9 cellular contexts compared by ENCODE assay signal in genomic region chr1:7549693-7550161, GRCh38.
DNase-seq lines count a peak whose midpoint lies in the region; TF ChIP-seq lines count a peak whose summit lies in the region.
"Had no signal": no experiment of that assay in that cellular context is flagged by ENCODE, and none has a peak within 500 bp of the region (broad histone marks: within the 10 kb centered on the region; RNA-seq: fewer than 3 reads in every experiment).

No MANE protein-coding gene starts in this region.

- no peak for TF ChIP-seq EP300 in stomach (IDR thresholded peaks at IDR 0.05)

- H3K27me3 ChIP-seq in stomach = peaks cover 0 to 28% (median 0%) of the 10 kb centered on the region in 3 donors

- TF ChIP-seq CTCF in stomach (IDR thresholded peaks at IDR 0.05) = no peak

- 69 to 83% methylated on average over 2 to 4 of the region's 4 CpGs for WGBS in mesodermal cell (ENCODE audit: insufficient coverage in 2 of 2), 2 experiments
- 41 to 62% (median 53%) methylated on average over 4 of the region's 4 CpGs for WGBS in stomach, 5 donors

- H3K9me3 Mint-ChIP-seq in activated T-helper 1 cell treated with anti-CD3 and anti-CD28 coated beads, Interleukin-12 subunit alpha, Interleukin-12 subunit beta, Interleukin-2, Interleukin-4 antibody, amounts not matched to agents 30 ng/mL and 10 ng/mL and 1 ng/mL, durations not matched to agents 14 hours and 24 hours and 36 hours = no peaks in the 10 kb centered on the region

- H3K9me3 ChIP-seq in mesodermal cell (ENCODE audit: control insufficient read depth, low read length) (no peaks in the 10 kb centered on the region), stomach (peaks cover 0 to 5% (median 0%) of the 10 kb centered on the region in 4 donors)

- peak; percentile 38 to 40 for DNase-seq in stimulated activated CD4-positive, alpha-beta T cell treated with anti-CD3 and anti-CD28 coated beads, Interleukin-15, amount 100 ng/mL, for 48 hours (ENCODE audit: low read depth in 2 of 2)
- no peak for DNase-seq in stimulated activated CD4-positive, alpha-beta T cell treated with anti-CD3 and anti-CD28 coated beads, Interleukin-4, amount 100 ng/mL, for 1 hour
- no peak for DNase-seq in activated T-helper 1 cell treated with anti-CD3 and anti-CD28 coated beads, Interleukin-12 subunit alpha, Interleukin-12 subunit beta, Interleukin-2, Interleukin-4 antibody, amounts not matched to agents 30 ng/mL and 10 ng/mL and 1 ng/mL, durations not matched to agents 14 hours and 24 hours and 36 hours (ENCODE audit: low spot score)
- DNase-seq in SIG-M5 treated with dmso at 0.1 percent for 504 hours (lab: John Stamatoyannopoulos, UW; ENCODE audit: unreplicated experiment) = no peak
- DNase-seq in KBM-7 = no peak
- no peak for DNase-seq in stomach
- no peak for DNase-seq in NCI-H1105 (lab: John Stamatoyannopoulos, UW)

- H3K36me3 Mint-ChIP-seq in activated T-helper 1 cell treated with anti-CD3 and anti-CD28 coated beads, Interleukin-12 subunit alpha, Interleukin-12 subunit beta, Interleukin-2, Interleukin-4 antibody, amounts not matched to agents 30 ng/mL and 10 ng/mL and 1 ng/mL, durations not matched to agents 14 hours and 24 hours and 36 hours (ENCODE audit: low read depth) = no peaks in the 10 kb centered on the region
- H3K36me3 Mint-ChIP-seq: memory B cell had no signal

- no peak overlapping the region for H3K4me3 Mint-ChIP-seq in activated T-helper 1 cell treated with anti-CD3 and anti-CD28 coated beads, Interleukin-12 subunit alpha, Interleukin-12 subunit beta, Interleukin-2, Interleukin-4 antibody, amounts not matched to agents 30 ng/mL and 10 ng/mL and 1 ng/mL, durations not matched to agents 14 hours and 24 hours and 36 hours
- H3K4me3 Mint-ChIP-seq: memory B cell had no signal

- H3K4me1 Mint-ChIP-seq in activated T-helper 1 cell treated with anti-CD3 and anti-CD28 coated beads, Interleukin-12 subunit alpha, Interleukin-12 subunit beta, Interleukin-2, Interleukin-4 antibody, amounts not matched to agents 30 ng/mL and 10 ng/mL and 1 ng/mL, durations not matched to agents 14 hours and 24 hours and 36 hours (ENCODE audit: low read depth) = peaks cover 9% of the 10 kb centered on the region
- H3K4me1 Mint-ChIP-seq: memory B cell had no signal

- H3K4me3 ChIP-seq in mesodermal cell (ENCODE audit: extremely low read depth, insufficient read depth, low read length, poor library complexity, severe bottlenecking) = no peak overlapping the region
- H3K4me3 ChIP-seq in stomach = no peak overlapping the region

- H3K36me3 ChIP-seq in mesodermal cell (ENCODE audit: control insufficient read depth, insufficient read depth, low read length) (no peaks in the 10 kb centered on the region), stomach (no peaks in the 10 kb centered on the region)

- peak overlapping the region; percentile 75 for H3K27ac Mint-ChIP-seq in activated T-helper 1 cell treated with anti-CD3 and anti-CD28 coated beads, Interleukin-12 subunit alpha, Interleukin-12 subunit beta, Interleukin-2, Interleukin-4 antibody, amounts not matched to agents 30 ng/mL and 10 ng/mL and 1 ng/mL, durations not matched to agents 14 hours and 24 hours and 36 hours
- H3K27ac Mint-ChIP-seq: memory B cell had no signal

- H3K27ac ChIP-seq in mesodermal cell (ENCODE audit: low read depth, low read length, severe bottlenecking) = peak overlapping the region; percentile 75
- H3K27ac ChIP-seq in stomach = peak overlapping the region in 1 of 5 donors; percentile 15

- intact Hi-C loops in activated T-helper 1 cell treated with anti-CD3 and anti-CD28 coated beads, Interleukin-12 subunit alpha, Interleukin-12 subunit beta, Interleukin-2, Interleukin-4 antibody, amounts not matched to agents 30 ng/mL and 10 ng/mL and 1 ng/mL, durations not matched to agents 14 hours and 24 hours and 36 hours (cut with micrococcal nuclease) = no loop called here
- intact Hi-C loops in stomach (cut with DNase I; ENCODE audit: low total_unique reads) = no loop called here

- in situ Hi-C loops in KBM-7 (cut with MboI; ENCODE audit: low pct_unique_long_range_greater_than_20kb, low sequenced_read_pairs) = no loop called here

- H3K27me3 Mint-ChIP-seq in activated T-helper 1 cell treated with anti-CD3 and anti-CD28 coated beads, Interleukin-12 subunit alpha, Interleukin-12 subunit beta, Interleukin-2, Interleukin-4 antibody, amounts not matched to agents 30 ng/mL and 10 ng/mL and 1 ng/mL, durations not matched to agents 14 hours and 24 hours and 36 hours (ENCODE audit: insufficient read depth) = peaks cover 5% of the 10 kb centered on the region

- H3K4me1 ChIP-seq in mesodermal cell (ENCODE audit: control insufficient read depth, insufficient read depth, low read length, poor library complexity, severe bottlenecking) (peaks cover 29% of the 10 kb centered on the region), stomach (peaks cover 0 to 22% (median 11%) of the 10 kb centered on the region in 4 donors)

- TF ChIP-seq POLR2A in stomach (IDR thresholded peaks at IDR 0.05) = no peak

Comparison
In these comparisons a context has a peak if more than half of its experiments do, and no peak if none do; other contexts are left out.
1. DNase-seq: peak in stimulated activated CD4-positive, alpha-beta T cell treated with anti-CD3 and anti-CD28 coated beads, Interleukin-15, amount 100 ng/mL, for 48 hours (2 of 2); none in stimulated activated CD4-positive, alpha-beta T cell treated with anti-CD3 and anti-CD28 coated beads, Interleukin-4, amount 100 ng/mL, for 1 hour (single experiment), activated T-helper 1 cell treated with anti-CD3 and anti-CD28 coated beads, Interleukin-12 subunit alpha, Interleukin-12 subunit beta, Interleukin-2, Interleukin-4 antibody, amounts not matched to agents 30 ng/mL and 10 ng/mL and 1 ng/mL, durations not matched to agents 14 hours and 24 hours and 36 hours (single experiment), SIG-M5 treated with dmso at 0.1 percent for 504 hours (single experiment), KBM-7 (single experiment), stomach (single experiment) and NCI-H1105 (single experiment).